In genomic region chr9:20492772-20493171, GRCh38 we compare ENCODE assay signal across 7 cellular contexts.
"Had no signal": no experiment of that assay in that cellular context is flagged by ENCODE, and none has a peak within 500 bp of the region (broad histone marks: within the 10 kb centered on the region; RNA-seq: fewer than 3 reads in every experiment).

No MANE protein-coding gene starts in this region.

- H3K27ac ChIP-seq: HL-60 had no signal

- FAIRE-seq: HepG2, HTR-8/SVneo, K562 had no signal

- DNase-seq: IMR-90, KBM-7, KG1 had no signal

- H3K4me3 ChIP-seq: K562 had no signal

- ATAC-seq: HepG2, K562 had no signal
